In genomic region chr17:55421179-55421934, GRCh38 we compare ENCODE assay signal across 8 cellular contexts. TPM values are rescaled to one million over a fixed set of nuclear protein-coding genes. Genes with fewer than 3 reads are reported as not detected.
DNase-seq lines count a peak whose midpoint lies in the region; ATAC-seq and TF ChIP-seq lines count a peak whose summit lies in the region.

Gene MMD, minus strand, starts transcription at chr17:55421835. Its CDS starts 140 bp downstream, at chr17:55421695.

- no peaks in the 10 kb centered on the region for H3K27me3 ChIP-seq in ovary

- no peaks in the 10 kb centered on the region for H3K9me3 ChIP-seq in ovary

- peaks cover 37% of the 10 kb centered on the region for H3K36me3 Mint-ChIP-seq in activated CD8-positive, alpha-beta memory T cell treated with anti-CD3 and anti-CD28 coated beads, Interleukin-2, amount 10 ng/mL, durations not matched to agents 7 days and 5 days

- DNase-seq in GM12864 (ENCODE audit: low read depth) (no peak), KBM-7 (peak; percentile 37), globus pallidus (ENCODE audit: low spot score) (peak; percentile 13), ovary (peak in 1 of 5 donors; percentile 26), GM20000 (ENCODE audit: low spot score) (no peak), dedifferentiated amniotic fluid mesenchymal stem cell (ENCODE audit: extremely low spot score) (no peak)
- DNase-seq in activated CD8-positive, alpha-beta memory T cell treated with anti-CD3 and anti-CD28 coated beads, Interleukin-2, amount 10 ng/mL, durations not matched to agents 7 days and 5 days = no peak

- 0 to 1% (median 0%) methylated on average over 50 to 62 of the region's 62 CpGs for WGBS in ovary, 3 donors

- no peaks in the 10 kb centered on the region for H3K9me3 Mint-ChIP-seq in activated CD8-positive, alpha-beta memory T cell treated with anti-CD3 and anti-CD28 coated beads, Interleukin-2, amount 10 ng/mL, durations not matched to agents 7 days and 5 days (ENCODE audit: low read depth)

- H3K36me3 ChIP-seq in ovary = no peaks in the 10 kb centered on the region

- CTCF ChIA-PET in activated CD8-positive, alpha-beta memory T cell treated with anti-CD3 and anti-CD28 coated beads, Interleukin-2, amount 10 ng/mL, durations not matched to agents 7 days and 5 days (lab: Charles Lee) = interaction anchor here (1.6 kb wide), 2 partner anchors 20 to 93 kb away, joined by 3 to 4 read pairs; no protein-coding TSS in a partner anchor

- TF ChIP-seq EP300 in ovary (IDR thresholded peaks at IDR 0.05) = no peak

- intact Hi-C loops in ovary (cut with DNase I) = loop anchor here in 1 of 4 donors (10.0 kb wide), 1 partner anchor 333 kb away; the partner anchor contains the start of gene PCTP

- TF ChIP-seq POLR2A in ovary (IDR thresholded peaks at IDR 0.05) = peak; percentile 22

- peak within 1 kb of the TSS; percentile 99 for H3K27ac Mint-ChIP-seq in activated CD8-positive, alpha-beta memory T cell treated with anti-CD3 and anti-CD28 coated beads, Interleukin-2, amount 10 ng/mL, durations not matched to agents 7 days and 5 days

- H3K27ac ChIP-seq in ovary = peak within 1 kb of the TSS in 1 of 2 donors; percentile 43

- ATAC-seq in GM21737 (IDR thresholded peaks at IDR 0.05; ENCODE audit: unreplicated experiment) = peak; percentile 8
- peak; percentile 4 for ATAC-seq in activated CD8-positive, alpha-beta memory T cell treated with anti-CD3 and anti-CD28 coated beads, Interleukin-2, amount 10 ng/mL, durations not matched to agents 7 days and 5 days

- peak within 1 kb of the TSS; percentile 93 for H3K4me3 Mint-ChIP-seq in activated CD8-positive, alpha-beta memory T cell treated with anti-CD3 and anti-CD28 coated beads, Interleukin-2, amount 10 ng/mL, durations not matched to agents 7 days and 5 days

- H3K4me1 ChIP-seq in ovary (ENCODE audit: insufficient read depth) = no peaks in the 10 kb centered on the region

- peaks cover 48% of the 10 kb centered on the region for H3K4me1 Mint-ChIP-seq in activated CD8-positive, alpha-beta memory T cell treated with anti-CD3 and anti-CD28 coated beads, Interleukin-2, amount 10 ng/mL, durations not matched to agents 7 days and 5 days

- in situ Hi-C loops in KBM-7 (cut with MboI; ENCODE audit: low pct_unique_long_range_greater_than_20kb, low sequenced_read_pairs) = no loop called here

- peaks cover 32% of the 10 kb centered on the region for H3K27me3 Mint-ChIP-seq in activated CD8-positive, alpha-beta memory T cell treated with anti-CD3 and anti-CD28 coated beads, Interleukin-2, amount 10 ng/mL, durations not matched to agents 7 days and 5 days

- peak within 1 kb of the TSS; percentile 99 for H3K4me3 ChIP-seq in GM12864 (ENCODE audit: low read depth, low read length)
- H3K4me3 ChIP-seq in ovary = peak within 1 kb of the TSS; percentile 90

- TF ChIP-seq CTCF in GM12864 (IDR thresholded peaks at IDR 0.05; ENCODE audit: low read depth, low read length, missing control alignments) (no peak), ovary (IDR thresholded peaks at IDR 0.05) (no peak), GM20000 (IDR thresholded peaks at IDR 0.05; ENCODE audit: extremely low read depth, missing control alignments) (no peak)

RNA-seq across cellular contexts. Expression of gene MMD, which starts in this region (rescaled TPM):
- total RNA-seq in activated CD8-positive, alpha-beta memory T cell treated with anti-CD3 and anti-CD28 coated beads, Interleukin-2, amount 10 ng/mL, durations not matched to agents 7 days and 5 days = 10 to 100 TPM; 41.5 to 41.9 TPM
- 10 to 100 TPM in 1 of 7 donors, 1 to 10 TPM in 6; 5.3 to 11.0 (median 6.7) TPM for total RNA-seq in ovary
- polyA plus RNA-seq in ovary = 10 to 100 TPM in 1 of 2 donors, 1 to 10 TPM in 1; 5.0 to 10.2 TPM

Comparison
In these comparisons a context has a peak if more than half of its experiments do, and no peak if none do; other contexts are left out.
1. DNase-seq: peak in KBM-7 (single experiment) and globus pallidus (single experiment); none in GM12864 (single experiment), activated CD8-positive, alpha-beta memory T cell treated with anti-CD3 and anti-CD28 coated beads, Interleukin-2, amount 10 ng/mL, durations not matched to agents 7 days and 5 days (single experiment), GM20000 (single experiment) and dedifferentiated amniotic fluid mesenchymal stem cell (single experiment).